24 cellular contexts compared by ENCODE assay signal in genomic region chr17:45381001-45381400, GRCh38. TPM values are rescaled to one million over a fixed set of nuclear protein-coding genes. Genes with fewer than 3 reads are reported as not detected.
DNase-seq lines count a peak whose midpoint lies in the region; ATAC-seq, FAIRE-seq and TF ChIP-seq lines count a peak whose summit lies in the region.
"Had no signal": no experiment of that assay in that cellular context is flagged by ENCODE, and none has a peak within 500 bp of the region (broad histone marks: within the 10 kb centered on the region; RNA-seq: fewer than 3 reads in every experiment).

No MANE protein-coding gene starts in this region.

- 54% methylated on average over 8 of the region's 8 CpGs for WGBS in GM12878 (ENCODE audit: insufficient coverage, insufficient replicate concordance, low lambda C conversion rate, missing lambda C conversion rate)
- no CpG with 5 or more reads among the region's 8 CpGs for WGBS in trophoblast cell (ENCODE audit: extremely low coverage, insufficient coverage, insufficient read length)
- 74% methylated on average over 8 of the region's 8 CpGs for WGBS in hepatocyte (ENCODE audit: low lambda C conversion rate, missing lambda C conversion rate)

- no TSS peak for BruUV-seq in GM12878 (replicated peaks; lab: Mats Ljungman, UMichigan)
- no TSS peak for BruUV-seq in OCI-LY7 (replicated peaks; lab: Mats Ljungman, UMichigan)

- H3K4me2 ChIP-seq in MM.1S (ENCODE audit: low read depth, low read length) (peak overlapping the region; percentile 96), GM12878 (ENCODE audit: control insufficient read depth, insufficient read depth) (peak overlapping the region; percentile 38; the same call in 1 of the 2 replicates), trophoblast cell (ENCODE audit: low read length) (no peak overlapping the region), hepatocyte (no peak overlapping the region), OCI-LY7 (ENCODE audit: low read length) (no peak overlapping the region)

- no peak for TF ChIP-seq EP300 in GM12878 (IDR thresholded peaks at IDR 0.05; ENCODE audit: borderline replicate concordance in 1 of 2, control insufficient read depth in 1 of 2, low read depth in 2 of 2, low read length in 2 of 2)

- peaks cover 5% of the 10 kb centered on the region for H3F3A ChIP-seq in MM.1S (ENCODE audit: insufficient read depth, low read length)

- DNase-seq in CD1c-positive myeloid dendritic cell (ENCODE audit: extremely low spot score), result peak; percentile 11
- peak; percentile 64 for DNase-seq in MM.1S
- DNase-seq in GM12878 (ENCODE audit: low read depth, low spot score), result no peak
- peak; percentile 32 to 55 for DNase-seq in trophoblast cell
- no peak for DNase-seq in hepatocyte (ENCODE audit: low spot score)
- DNase-seq in NCI-H128 (lab: John Stamatoyannopoulos, UW; ENCODE audit: unreplicated experiment), result no peak
- no peak for DNase-seq in OCI-LY7 (ENCODE audit: low spot score)
- no peak for DNase-seq in HUDEP-2 (lab: John Stamatoyannopoulos, UW; ENCODE audit: unreplicated experiment in 76 of 76)
- DNase-seq: activated CD4-positive, CD25-positive, alpha-beta regulatory T cell treated with anti-CD3 and anti-CD28 coated beads, Interleukin-2, amount 50 U/mL, for 72 hours; activated CD8-positive, alpha-beta T cell treated with anti-CD3 and anti-CD28 coated beads, Interleukin-2, amount 10 ng/mL, durations not matched to agents 7 days and 5 days; activated gamma-delta T cell; activated naive CD8-positive, alpha-beta T cell treated with anti-CD3 and anti-CD28 coated beads, Interleukin-2, amount 50 U/mL, for 24 hours; body of pancreas; CD8-positive, alpha-beta memory T cell; left colon; midbrain; NCI-H1417 treated with DMSO at 0.1 percent for 48 hours; NCI-H446 treated with DMSO at 0.1 percent for 48 hours; ovary; SHP77; stimulated activated CD8-positive, alpha-beta memory T cell treated with anti-CD3 and anti-CD28 coated beads, Interleukin-4, amount 100 ng/mL, for 48 hours had no signal

- no peaks in the 10 kb centered on the region for H3K79me1 ChIP-seq in trophoblast cell (ENCODE audit: low read length)

- ATAC-seq in GM12878, result no peak
- ATAC-seq: activated CD8-positive, alpha-beta T cell treated with anti-CD3 and anti-CD28 coated beads, Interleukin-2, amount 10 ng/mL, durations not matched to agents 7 days and 5 days; activated naive CD8-positive, alpha-beta T cell treated with anti-CD3 and anti-CD28 coated beads, Interleukin-2, amount 50 U/mL, for 24 hours; body of pancreas; HCT116; left colon had no signal

- H4K20me1 ChIP-seq in MM.1S (ENCODE audit: insufficient read depth, low read length), result no peaks in the 10 kb centered on the region
- no peaks in the 10 kb centered on the region for H4K20me1 ChIP-seq in GM12878 (ENCODE audit: control insufficient read depth, insufficient read depth)
- H4K20me1 ChIP-seq in hepatocyte (ENCODE audit: insufficient read depth, poor library complexity, severe bottlenecking), result no peaks in the 10 kb centered on the region
- H4K20me1 ChIP-seq in OCI-LY7 (ENCODE audit: insufficient read depth, low read length), result no peaks in the 10 kb centered on the region

- H3K18ac ChIP-seq in trophoblast cell (ENCODE audit: low read length), result no peak overlapping the region

- RAD21 ChIA-PET in GM12878 (lab: Charles Lee; ENCODE audit: unreplicated experiment), result interaction anchor here (0.9 to 6.4 kb wide), 9 partner anchors 48 to 162 kb away, joined by 3 to 150 read pairs (median 4); partner anchors contain the start of gene MAP3K14

- peaks cover 12% of the 10 kb centered on the region for H3K4me1 ChIP-seq in MM.1S (ENCODE audit: low read length)
- peaks cover 30% of the 10 kb centered on the region for H3K4me1 ChIP-seq in GM12878 (ENCODE audit: control insufficient read depth, insufficient read depth, low read length)
- peaks cover under 1 to 4% of the 10 kb centered on the region in 2 experiments for H3K4me1 ChIP-seq in trophoblast cell (ENCODE audit: control insufficient read depth in 1 of 2, insufficient read depth in 2 of 2, low read length in 2 of 2)
- H3K4me1 ChIP-seq in hepatocyte (ENCODE audit: insufficient read depth), result no peaks in the 10 kb centered on the region
- H3K4me1 ChIP-seq in OCI-LY7 (ENCODE audit: insufficient read depth, low read length, poor library complexity, severe bottlenecking), result peaks cover 8% of the 10 kb centered on the region

- H3K36me3 ChIP-seq in MM.1S (replicated peaks; ENCODE audit: insufficient read depth, low read length), result no peaks in the 10 kb centered on the region
- H3K36me3 ChIP-seq in GM12878 (ENCODE audit: control insufficient read depth in 2 of 2, insufficient read depth in 2 of 2, low read length in 1 of 2), result no peaks in the 10 kb centered on the region
- H3K36me3 ChIP-seq in trophoblast cell (ENCODE audit: control insufficient read depth in 1 of 2, insufficient read depth in 2 of 2, low read length in 2 of 2), result no peaks in the 10 kb centered on the region
- no peaks in the 10 kb centered on the region for H3K36me3 ChIP-seq in hepatocyte (replicated peaks; ENCODE audit: insufficient read depth, low read depth)
- no peaks in the 10 kb centered on the region for H3K36me3 ChIP-seq in OCI-LY7 (ENCODE audit: insufficient read depth, low read length)
- H3K36me3 ChIP-seq: ovary had no signal

- H3K27me3 ChIP-seq in MM.1S (replicated peaks; ENCODE audit: insufficient read depth, low read length) (no peaks in the 10 kb centered on the region), GM12878 (replicated peaks in 1 of 2; ENCODE audit: control insufficient read depth in 2 of 2, insufficient read depth in 2 of 2, low read length in 1 of 2) (no peaks in the 10 kb centered on the region), trophoblast cell (ENCODE audit: insufficient read depth, low read length) (no peaks in the 10 kb centered on the region), hepatocyte (no peaks in the 10 kb centered on the region)
- H3K27me3 ChIP-seq: body of pancreas, ovary had no signal

- POLR2A ChIA-PET in GM12878 (lab: Charles Lee), result interaction anchor here (0.9 to 1.4 kb wide), 6 partner anchors 8 to 104 kb away, joined by 3 to 6 read pairs (median 4); no protein-coding TSS in a partner anchor
- POLR2A ChIA-PET in OCI-LY7 (lab: Charles Lee), result interaction anchor here (0.6 to 0.8 kb wide), 3 partner anchors 21 to 64 kb away, joined by 3 to 4 read pairs (median 3); no protein-coding TSS in a partner anchor

- no peak for TF ChIP-seq RAD21 in GM12878 (IDR thresholded peaks at IDR 0.05; ENCODE audit: insufficient read depth, low read depth, low read length)

- no peak for TF ChIP-seq CTCF in MM.1S (IDR thresholded peaks at IDR 0.05; ENCODE audit: low read length)
- no peak for TF ChIP-seq CTCF in GM12878 (IDR thresholded peaks at IDR 0.05 in 2 of 3, conservative IDR thresholded peaks at IDR 0.05 in 1 of 3; ENCODE audit: control insufficient read depth in 2 of 3, extremely low read depth in 1 of 3, insufficient read depth in 1 of 3, low read depth in 3 of 3, low read length in 3 of 3)
- TF ChIP-seq CTCF in hepatocyte (IDR thresholded peaks at IDR 0.05; ENCODE audit: poor library complexity), result no peak
- TF ChIP-seq CTCF in OCI-LY7 (conservative IDR thresholded peaks at IDR 0.05; ENCODE audit: low read length), result no peak

- no peak for TF ChIP-seq POLR2A in GM12878 (IDR thresholded peaks at IDR 0.05; ENCODE audit: low read depth, low read length)

- SMC1A ChIA-PET in GM12878 (lab: Charles Lee; ENCODE audit: uncharacterized antibody, unreplicated experiment), result interaction anchor here (0.6 to 12.7 kb wide), 18 partner anchors 8 to 162 kb away, joined by 3 to 184 read pairs (median 4); partner anchors contain the start of gene MAP3K14

- in situ Hi-C loops in GM12878 (cut with MboI), result no loop called here

- H3K27ac ChIP-seq in MM.1S (ENCODE audit: low read length) (peak overlapping the region; percentile 35; the same call in 1 of the 2 replicates), GM12878 (ENCODE audit: control insufficient read depth, insufficient read depth) (0 out of 2 replicates have a peak overlapping the region, but pooled peaks have one; percentile 2), trophoblast cell (ENCODE audit: low read depth, low read length) (no peak overlapping the region), hepatocyte (no peak overlapping the region), OCI-LY7 (ENCODE audit: low read depth, low read length, poor library complexity, severe bottlenecking) (no peak overlapping the region)
- H3K27ac ChIP-seq: ovary had no signal

- CTCF ChIA-PET in GM12878 (lab: Yijun Ruan, JAX) (interaction anchor here (1.0 to 15.5 kb wide), 13 partner anchors 22 to 245 kb away, joined by 3 to 291 read pairs (median 5); partner anchors contain the start of genes ACBD4 and MAP3K14), OCI-LY7 (lab: Charles Lee; ENCODE audit: unreplicated experiment) (interaction anchor here (2.0 kb wide), 1 partner anchor 103 kb away, joined by 8 read pairs; no protein-coding TSS in a partner anchor)

- H3K23ac ChIP-seq in trophoblast cell (ENCODE audit: low read length), result no peak overlapping the region

- no peak overlapping the region for H4K8ac ChIP-seq in trophoblast cell (ENCODE audit: low read depth, low read length)

- peak overlapping the region; percentile 41 for H3K4me3 ChIP-seq in MM.1S (ENCODE audit: low read length)
- H3K4me3 ChIP-seq in GM12878, result no peak overlapping the region
- H3K4me3 ChIP-seq in trophoblast cell (ENCODE audit: low read depth, low read length), result no peak overlapping the region
- H3K4me3 ChIP-seq in hepatocyte, result no peak overlapping the region
- H3K4me3 ChIP-seq in OCI-LY7 (ENCODE audit: low read depth, low read length, poor library complexity, severe bottlenecking), result no peak overlapping the region
- H3K4me3 ChIP-seq: body of pancreas, ovary had no signal

- H3K14ac ChIP-seq in trophoblast cell (ENCODE audit: low read length), result no peak overlapping the region

- no peak overlapping the region for H4K91ac ChIP-seq in trophoblast cell (ENCODE audit: low read depth, low read length)

- H3K79me2 ChIP-seq in MM.1S (ENCODE audit: low read length), result no peaks in the 10 kb centered on the region
- H3K79me2 ChIP-seq in GM12878 (ENCODE audit: control insufficient read depth, insufficient read depth, low read length), result no peaks in the 10 kb centered on the region
- no peaks in the 10 kb centered on the region for H3K79me2 ChIP-seq in trophoblast cell (ENCODE audit: control insufficient read depth, insufficient read depth, low read length, poor library complexity)
- H3K79me2 ChIP-seq in hepatocyte, result no peaks in the 10 kb centered on the region
- no peaks in the 10 kb centered on the region for H3K79me2 ChIP-seq in OCI-LY7 (ENCODE audit: insufficient read depth, low read depth, low read length)

- H2AFZ ChIP-seq in MM.1S (ENCODE audit: low read length) (peak overlapping the region; percentile 94), GM12878 (ENCODE audit: control insufficient read depth, low read depth, low read length) (no peak overlapping the region; the same call in 1 of the 2 replicates), trophoblast cell (ENCODE audit: insufficient read depth, low read length, poor library complexity) (no peak overlapping the region), hepatocyte (no peak overlapping the region), OCI-LY7 (ENCODE audit: low read length) (no peak overlapping the region)

- H2AK5ac ChIP-seq in trophoblast cell (ENCODE audit: low read length), result no peak overlapping the region

- no peak overlapping the region for H3K4ac ChIP-seq in trophoblast cell (ENCODE audit: low read depth, low read length)

- H2BK120ac ChIP-seq in trophoblast cell (ENCODE audit: insufficient read depth, low read length, poor library complexity), result no peak overlapping the region

- no peak overlapping the region for H2BK5ac ChIP-seq in trophoblast cell (ENCODE audit: low read depth, low read length, poor library complexity)

- H4K12ac ChIP-seq in trophoblast cell (ENCODE audit: low read depth, low read length), result no peak overlapping the region

- H3K9me3 ChIP-seq in MM.1S (replicated peaks; ENCODE audit: insufficient read depth, low read length) (no peaks in the 10 kb centered on the region), GM12878 (replicated peaks; ENCODE audit: control insufficient read depth, insufficient read depth, low read length) (no peaks in the 10 kb centered on the region), trophoblast cell (ENCODE audit: insufficient read depth, low read depth, low read length) (no peaks in the 10 kb centered on the region), hepatocyte (ENCODE audit: low read depth) (no peaks in the 10 kb centered on the region), OCI-LY7 (ENCODE audit: low read length) (no peaks in the 10 kb centered on the region)
- H3K9me3 ChIP-seq: body of pancreas, ovary had no signal

- peak overlapping the region; percentile 16; the same call in 1 of the 2 replicates for H3K9ac ChIP-seq in MM.1S (ENCODE audit: low read length)
- no peak overlapping the region for H3K9ac ChIP-seq in GM12878 (ENCODE audit: control insufficient read depth, insufficient read depth, low read length)
- no peak overlapping the region for H3K9ac ChIP-seq in trophoblast cell (ENCODE audit: low read length)

- no peak overlapping the region for H2BK12ac ChIP-seq in trophoblast cell (ENCODE audit: low read length)

- H3K9me2 ChIP-seq in MM.1S (replicated peaks; ENCODE audit: insufficient read depth, low read length) (no peaks in the 10 kb centered on the region), hepatocyte (replicated peaks; ENCODE audit: insufficient read depth) (no peaks in the 10 kb centered on the region), OCI-LY7 (ENCODE audit: insufficient read depth, low read length) (no peaks in the 10 kb centered on the region)

- intact Hi-C loops in GM12878 (cut with micrococcal nuclease; ENCODE audit: unreplicated experiment) (no loop called here), OCI-LY7 (cut with micrococcal nuclease; ENCODE audit: unreplicated experiment) (no loop called here)

- FAIRE-seq in GM12878 (lab: Jason Lieb, UNC), result no peak
- FAIRE-seq: colon, G401.6 had no signal

RNA-seq across cellular contexts. Expression of gene ARHGAP27, which starts 51.7 kb away (rescaled TPM):
- 67.6 and 70.0 TPM in 2 replicates for total RNA-seq in GM12878 (2013; cell fraction: nucleolus; rRNA removed)
- total RNA-seq in GM12878 (2014; rRNA removed), result 28.7 and 30.3 TPM in 2 replicates
- total RNA-seq in GM12878 (2014; rRNA removed; fragmentation: Illumina TruSeq; extraction: Trizol), result 14.1 and 14.6 TPM in 2 replicates
- 33.1 and 45.7 TPM in 2 replicates for total RNA-seq in GM12878 (2021)
- 10.4 TPM for polyA plus RNA-seq in GM12878 (2011; ENCODE audit: low read depth)
- 9.2 and 16.0 TPM in 2 replicates for polyA plus RNA-seq in GM12878 (2011; rRNA removed)
- polyA plus RNA-seq in GM12878 (2011; cell fraction: cytosol; rRNA removed), result 12.8 and 21.8 TPM in 2 replicates
- polyA plus RNA-seq in GM12878 (2011; cell fraction: nucleus; rRNA removed), result 221 and 238 TPM in 2 replicates
- 16.7 and 22.4 TPM in 2 replicates for polyA plus RNA-seq in GM12878 (2012)
- 8.3 and 16.1 TPM in 2 replicates for polyA plus RNA-seq in GM12878 (2014; fragmentation: Illumina TruSeq; extraction: Trizol)
- 1 to 10 TPM in 1 of 2 experiments, under 1 TPM in 1; 0.64 to 1.1 TPM for polyA plus RNA-seq in GM12878 (2014; fragmentation: Nextera tagmentation; extraction: Ambion mirVana)
- 41.3 and 43.8 TPM in 2 replicates for polyA plus RNA-seq in GM12878 (2014; rRNA removed)
- polyA plus RNA-seq in GM12878 (2016; fragmentation: Nextera tagmentation; extraction: Ambion mirVana), result 10 to 100 TPM; 19.2 to 19.3 TPM
- polyA minus RNA-seq in GM12878 (2011; rRNA and poly(A)+ RNA removed), result 14.5 and 30.4 TPM in 2 replicates
- 8.4 and 9.3 TPM in 2 replicates for polyA minus RNA-seq in GM12878 (2011; cell fraction: cytosol; rRNA and poly(A)+ RNA removed)
- polyA minus RNA-seq in GM12878 (2011; cell fraction: nucleus; rRNA and poly(A)+ RNA removed), result 37.4 and 76.3 TPM in 2 replicates
- polyA plus RNA-seq in trophoblast cell (2013), result 12.2 and 13.9 TPM in 2 replicates
- total RNA-seq in hepatocyte, result 27.9 and 78.1 TPM in 2 replicates
- polyA plus RNA-seq in hepatocyte, result 21.1 and 24.4 TPM in 2 replicates
- 55.5 and 66.1 TPM in 2 replicates for total RNA-seq in OCI-LY7 (2014; rRNA removed; shearing (Covaris generic))
- 56.8 and 62.7 TPM in 2 replicates for total RNA-seq in OCI-LY7 (2022)

Comparison
In these comparisons a context has a peak if more than half of its experiments do, and no peak if none do; other contexts are left out.
1. DNase-seq: peak in CD1c-positive myeloid dendritic cell (single experiment), MM.1S (single experiment) and trophoblast cell (2 of 2); none in GM12878 (single experiment), hepatocyte (single experiment), NCI-H128 (single experiment), OCI-LY7 (single experiment) and HUDEP-2 (0 of 76).
2. H3K27ac ChIP-seq: peak in MM.1S (single experiment) and GM12878 (single experiment); none in trophoblast cell (single experiment), hepatocyte (single experiment) and OCI-LY7 (single experiment).
3. H3K4me2 ChIP-seq: peak in MM.1S (single experiment) and GM12878 (single experiment); none in trophoblast cell (single experiment), hepatocyte (single experiment) and OCI-LY7 (single experiment).